ENCODE assay signal across 8 cellular contexts in the genomic region with DNA sequence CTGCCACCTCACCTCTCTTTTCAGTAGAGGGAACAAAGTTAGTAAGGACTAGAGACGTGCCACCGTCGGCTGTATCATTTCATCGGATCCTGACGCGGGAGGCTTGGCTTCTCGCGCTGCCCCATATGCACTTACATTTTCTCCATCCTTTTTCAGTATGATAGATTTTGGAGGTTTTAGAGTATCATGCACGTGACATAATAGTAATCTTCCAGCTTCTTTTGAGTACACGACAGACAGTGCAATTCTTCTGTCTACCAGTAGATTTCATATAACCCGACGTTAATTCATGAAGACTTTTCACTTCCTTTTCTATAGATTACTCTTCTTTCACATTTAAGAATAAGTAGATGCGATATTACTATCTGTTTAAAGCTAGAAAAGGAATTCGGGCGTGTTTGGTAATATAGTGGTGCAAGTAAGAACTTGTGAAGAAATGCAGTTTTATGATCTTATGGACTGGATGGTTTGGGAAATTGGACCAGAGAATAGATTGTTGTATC. TPM values are rescaled to one million over a fixed set of nuclear protein-coding genes. Genes with fewer than 3 reads are reported as not detected.
A peak's percentile ranks its signal among the peaks of the same experiment; 100 is the strongest.
DNase-seq lines count a peak whose midpoint lies in the region; ATAC-seq and TF ChIP-seq lines count a peak whose summit lies in the region.

No MANE protein-coding gene starts in this region.

- no peak overlapping the region for H4K5ac ChIP-seq in mesendoderm (ENCODE audit: low read length)

- DNase-seq in CD14-positive monocyte (ENCODE audit: low spot score): no peak
- no peak for DNase-seq in MCF 10A (ENCODE audit: unreplicated experiment)
- no peak for DNase-seq in mesendoderm
- no peak for DNase-seq in EL
- DNase-seq in NCI-H2081 treated with DMSO at 0.1 percent for 48 hours (lab: John Stamatoyannopoulos, UW): no peak
- DNase-seq in HUDEP-2 (lab: John Stamatoyannopoulos, UW; ENCODE audit: unreplicated experiment in 76 of 76): no peak

- peaks cover 19% of the 10 kb centered on the region for H3K79me2 ChIP-seq in mesendoderm (ENCODE audit: control insufficient read depth, insufficient read depth, low read length)

- H3K27me3 Mint-ChIP-seq in CD14-positive monocyte (ENCODE audit: low read depth in 3 of 3): peaks cover 25 to 51% (median 46%) of the 10 kb centered on the region in 3 donors
- H3K27me3 Mint-ChIP-seq in MCF 10A (ENCODE audit: insufficient read depth, unreplicated experiment): no peaks in the 10 kb centered on the region

- ATAC-seq in HG03025 (IDR thresholded peaks at IDR 0.05; ENCODE audit: low FRiP score, unreplicated experiment): no peak

- peak overlapping the region; percentile 72 for H3K4me2 ChIP-seq in mesendoderm (ENCODE audit: low read length)

- H3K9me3 Mint-ChIP-seq in CD14-positive monocyte (peaks cover 10 to 21% (median 16%) of the 10 kb centered on the region in 7 donors), MCF 10A (ENCODE audit: unreplicated experiment) (peaks cover 15% of the 10 kb centered on the region)

- H3K18ac ChIP-seq in mesendoderm (ENCODE audit: low read length): no peak overlapping the region

- no peak overlapping the region for H2BK15ac ChIP-seq in mesendoderm (replicated peaks; ENCODE audit: low read depth)

- POLR2A ChIA-PET in MCF 10A (lab: Yijun Ruan, JAX): interaction anchor here (0.6 to 4.8 kb wide), 20 partner anchors 11 to 1549 kb away, joined by 3 to 96 read pairs (median 5); partner anchors contain the start of genes COPS4 and WDFY3

- no peak overlapping the region for H3K23ac ChIP-seq in mesendoderm (ENCODE audit: low read length)

- H3K9ac ChIP-seq in HUES6 (ENCODE audit: low read length) (peak overlapping the region; percentile 81), mesendoderm (ENCODE audit: low read length) (peak overlapping the region; percentile 78)

- H3K27me3 ChIP-seq in HUES6 (ENCODE audit: control insufficient read depth, insufficient read depth, low read length): peaks cover 39% of the 10 kb centered on the region
- no peaks in the 10 kb centered on the region for H3K27me3 ChIP-seq in mesendoderm (ENCODE audit: insufficient read depth, low read length, poor library complexity)

- H3K4me1 Mint-ChIP-seq in CD14-positive monocyte (peaks cover 22% of the 10 kb centered on the region), MCF 10A (ENCODE audit: insufficient read depth, unreplicated experiment) (peaks cover 30% of the 10 kb centered on the region)

- no peak overlapping the region for H4K8ac ChIP-seq in mesendoderm (ENCODE audit: low read depth, low read length)

- intact Hi-C loops in CD14-positive monocyte (cut with micrococcal nuclease) (loop anchor here in 1 of 2 donors (5.0 kb wide), 1 partner anchor 98 kb away; no protein-coding TSS in a partner anchor), MCF 10A (cut with micrococcal nuclease) (loop anchor here (2.0 kb wide), 2 partner anchors 49 to 107 kb away; no protein-coding TSS in a partner anchor)

- BruUV-seq in MCF 10A (replicated peaks; lab: Mats Ljungman, UMichigan): no TSS peak

- H3K4me1 ChIP-seq in HUES6 (ENCODE audit: control insufficient read depth, insufficient read depth, low read length) (peaks cover 33% of the 10 kb centered on the region), mesendoderm (ENCODE audit: control insufficient read depth, low read depth, low read length) (peaks cover 3% of the 10 kb centered on the region)

- H3K36me3 Mint-ChIP-seq in CD14-positive monocyte: peaks cover 6 to 33% of the 10 kb centered on the region in 2 donors
- H3K36me3 Mint-ChIP-seq in MCF 10A (ENCODE audit: insufficient read depth, unreplicated experiment): no peaks in the 10 kb centered on the region

- TF ChIP-seq CTCF in CD14-positive monocyte (IDR thresholded peaks at IDR 0.05) (peak; percentile 21), MCF 10A (IDR thresholded peaks at IDR 0.05; ENCODE audit: unreplicated experiment) (peak; percentile 21)

- H3K56ac ChIP-seq in mesendoderm (ENCODE audit: low read length): peak overlapping the region; percentile 90

- no CpG with 5 or more reads among the region's 15 CpGs for WGBS in mesendoderm (ENCODE audit: extremely low coverage, insufficient coverage, low lambda C conversion rate)

- H3K27ac Mint-ChIP-seq in CD14-positive monocyte (peak overlapping the region in 4 of 7 donors; percentile 5 to 83 (median 75)), MCF 10A (ENCODE audit: low read depth, unreplicated experiment) (peak overlapping the region; percentile 86)

- no peak overlapping the region for H3K4ac ChIP-seq in mesendoderm (ENCODE audit: low read depth, low read length)

- H3K79me1 ChIP-seq in mesendoderm (ENCODE audit: low read length): peaks cover 8% of the 10 kb centered on the region

- H3K36me3 ChIP-seq in HUES6 (ENCODE audit: control insufficient read depth, insufficient read depth, low read length): peaks cover 2% of the 10 kb centered on the region; the same call in 1 of the 2 replicates
- no peaks in the 10 kb centered on the region for H3K36me3 ChIP-seq in mesendoderm (ENCODE audit: control insufficient read depth, insufficient read depth, low read length)

- CTCF ChIA-PET in MCF 10A (lab: Yijun Ruan, JAX): interaction anchor here (0.8 to 1.5 kb wide), 6 partner anchors 11 to 387 kb away, joined by 3 to 7 read pairs (median 4); no protein-coding TSS in a partner anchor

- H3K4me3 ChIP-seq in HUES6 (ENCODE audit: low read depth, low read length): peak overlapping the region; percentile 95
- peak overlapping the region; percentile 73 for H3K4me3 ChIP-seq in mesendoderm (ENCODE audit: low read length)

- no peak overlapping the region for H2BK120ac ChIP-seq in mesendoderm (ENCODE audit: low read depth, low read length)

- no peak overlapping the region for H2BK5ac ChIP-seq in mesendoderm (ENCODE audit: low read length)

- H2AK5ac ChIP-seq in mesendoderm (ENCODE audit: low read length): no peak overlapping the region

- no peak overlapping the region for H3K27ac ChIP-seq in HUES6 (ENCODE audit: low read depth, low read length)
- no peak overlapping the region for H3K27ac ChIP-seq in mesendoderm (ENCODE audit: low read depth, low read length)

- peaks cover 10% of the 10 kb centered on the region for H3K9me3 ChIP-seq in HUES6 (ENCODE audit: control insufficient read depth, insufficient read depth, low read depth, low read length)

- H3K4me3 Mint-ChIP-seq in CD14-positive monocyte (peak overlapping the region; percentile 93 to 97), MCF 10A (ENCODE audit: unreplicated experiment) (peak overlapping the region; percentile 90)

RNA-seq across cellular contexts. Expression of gene CDS1, which starts 1.0 kb away (rescaled TPM):
- polyA plus RNA-seq in CD14-positive monocyte: under 1 TPM; 0.12 to 0.13 TPM
- 10.3 and 11.5 TPM in 2 replicates for total RNA-seq in MCF 10A (2022)
- polyA plus RNA-seq in mesendoderm (2013, experiment 1 of 2): 7.4 TPM
- polyA plus RNA-seq in mesendoderm (2013, experiment 2 of 2): 8.1 TPM
